In genomic region chr2:10384089-10384734, GRCh38 we compare ENCODE assay signal across 16 cellular contexts.
DNase-seq lines count a peak whose midpoint lies in the region; ATAC-seq and TF ChIP-seq lines count a peak whose summit lies in the region.
"Had no signal": no experiment of that assay in that cellular context is flagged by ENCODE, and none has a peak within 500 bp of the region (broad histone marks: within the 10 kb centered on the region; RNA-seq: fewer than 3 reads in every experiment).

No MANE protein-coding gene starts in this region.

- peaks cover 100% of the 10 kb centered on the region for H4K20me1 ChIP-seq in BLaER1

- peak overlapping the region in 3 of 7 donors; percentile 23 to 74 (median 73) for H3K4me3 Mint-ChIP-seq in CD8-positive, alpha-beta memory T cell
- no peak overlapping the region for H3K4me3 Mint-ChIP-seq in HFFc6
- H3K4me3 Mint-ChIP-seq: activated CD4-positive, alpha-beta T cell treated with anti-CD3 and anti-CD28 coated beads, Interleukin-2, amount 10 ng/mL, durations not matched to agents 24 days and 14 days; activated T-cell treated with anti-CD3 and anti-CD28 coated beads, Interleukin-2, amount 50 U/mL, for 72 hours had no signal

- POLR2A ChIA-PET in CD8-positive, alpha-beta memory T cell (lab: Charles Lee): no interaction called here

- H3K9me3 Mint-ChIP-seq in CD8-positive, alpha-beta memory T cell: no peaks in the 10 kb centered on the region
- H3K9me3 Mint-ChIP-seq in HFFc6: no peaks in the 10 kb centered on the region
- H3K9me3 Mint-ChIP-seq: activated CD4-positive, alpha-beta T cell treated with anti-CD3 and anti-CD28 coated beads, Interleukin-2, amount 10 ng/mL, durations not matched to agents 24 days and 14 days; activated T-cell treated with anti-CD3 and anti-CD28 coated beads, Interleukin-2, amount 50 U/mL, for 72 hours had no signal

- in situ Hi-C loops in GM13976 (cut with MboI; ENCODE audit: low sequenced_read_pairs, unreplicated experiment): no loop called here

- H3K4me1 ChIP-seq in BLaER1 (peaks cover 100% of the 10 kb centered on the region), lower lobe of right lung (peaks cover 100% of the 10 kb centered on the region)
- peaks cover 73% of the 10 kb centered on the region for H3K4me1 ChIP-seq in CD8-positive, alpha-beta memory T cell (ENCODE audit: insufficient read depth, low read length)
- H3K4me1 ChIP-seq: ascending aorta had no signal

- H3K27ac Mint-ChIP-seq in CD8-positive, alpha-beta memory T cell: peak overlapping the region; percentile 54 to 93 (median 77)
- H3K27ac Mint-ChIP-seq in HFFc6: no peak overlapping the region
- H3K27ac Mint-ChIP-seq: activated CD4-positive, alpha-beta T cell treated with anti-CD3 and anti-CD28 coated beads, Interleukin-2, amount 10 ng/mL, durations not matched to agents 24 days and 14 days; activated T-cell treated with anti-CD3 and anti-CD28 coated beads, Interleukin-2, amount 50 U/mL, for 72 hours had no signal

- TF ChIP-seq CTCF in lower lobe of right lung (IDR thresholded peaks at IDR 0.05) (no peak), GM13976 (IDR thresholded peaks at IDR 0.05; ENCODE audit: borderline replicate concordance, control extremely low read depth, extremely low read depth, insufficient read depth, missing control alignments) (no peak), HFFc6 (IDR thresholded peaks at IDR 0.05) (no peak)

- H3K4me1 Mint-ChIP-seq in CD8-positive, alpha-beta memory T cell: peaks cover 73 to 97% (median 77%) of the 10 kb centered on the region in 3 donors
- H3K4me1 Mint-ChIP-seq in HFFc6 (ENCODE audit: low read depth): peaks cover 53% of the 10 kb centered on the region

- no peaks in the 10 kb centered on the region for H3K27me3 Mint-ChIP-seq in CD8-positive, alpha-beta memory T cell
- H3K27me3 Mint-ChIP-seq in HFFc6 (ENCODE audit: insufficient read depth): no peaks in the 10 kb centered on the region; the same call in 1 of the 2 replicates
- H3K27me3 Mint-ChIP-seq: activated CD4-positive, alpha-beta T cell treated with anti-CD3 and anti-CD28 coated beads, Interleukin-2, amount 10 ng/mL, durations not matched to agents 24 days and 14 days had no signal

- H3K36me3 Mint-ChIP-seq in CD8-positive, alpha-beta memory T cell: peaks cover 0 to 4% (median 3%) of the 10 kb centered on the region in 3 donors
- no peaks in the 10 kb centered on the region for H3K36me3 Mint-ChIP-seq in HFFc6 (ENCODE audit: low read depth)

- 0 out of 2 replicates have a peak overlapping the region, but pooled peaks have one; percentile 2 for H3K27ac ChIP-seq in BLaER1
- H3K27ac ChIP-seq in CD8-positive, alpha-beta memory T cell (ENCODE audit: low read depth, low read length): no peak overlapping the region
- H3K27ac ChIP-seq in lower lobe of right lung: peak overlapping the region; percentile 61
- H3K27ac ChIP-seq: ascending aorta, suprapubic skin had no signal

- H3K4me2 ChIP-seq in BLaER1: peak overlapping the region; percentile 94

- no peak overlapping the region for H3K4me3 ChIP-seq in BLaER1
- no peak overlapping the region for H3K4me3 ChIP-seq in CD8-positive, alpha-beta memory T cell (ENCODE audit: low read length)
- H3K4me3 ChIP-seq in lower lobe of right lung: no peak overlapping the region
- H3K4me3 ChIP-seq: ascending aorta, Peyer's patch, suprapubic skin had no signal

- CTCF ChIA-PET in CD8-positive, alpha-beta memory T cell (lab: Charles Lee): interaction anchor here (1.1 kb wide), 1 partner anchor 82 kb away, joined by 4 read pairs; no protein-coding TSS in a partner anchor

- no peaks in the 10 kb centered on the region for H3K9me3 ChIP-seq in BLaER1
- H3K9me3 ChIP-seq in CD8-positive, alpha-beta memory T cell (ENCODE audit: low read length): no peaks in the 10 kb centered on the region
- no peaks in the 10 kb centered on the region for H3K9me3 ChIP-seq in lower lobe of right lung
- H3K9me3 ChIP-seq: ascending aorta, Peyer's patch, suprapubic skin had no signal

- H3K36me3 ChIP-seq in BLaER1 (0 out of 2 replicates have a peak, but pooled peaks cover 4% of the 10 kb centered on the region), lower lobe of right lung (no peaks in the 10 kb centered on the region)
- no peaks in the 10 kb centered on the region for H3K36me3 ChIP-seq in CD8-positive, alpha-beta memory T cell (ENCODE audit: insufficient read depth, low read length)
- H3K36me3 ChIP-seq: ascending aorta, Peyer's patch, suprapubic skin had no signal

- H3K9ac ChIP-seq in BLaER1: no peak overlapping the region

- no peak for ATAC-seq in lower lobe of right lung
- ATAC-seq: activated T-cell treated with anti-CD3 and anti-CD28 coated beads, Interleukin-2, amount 50 U/mL, for 72 hours; left cardiac atrium had no signal

- H3K27me3 ChIP-seq in BLaER1: no peaks in the 10 kb centered on the region
- no peaks in the 10 kb centered on the region for H3K27me3 ChIP-seq in CD8-positive, alpha-beta memory T cell (ENCODE audit: insufficient read depth, low read length, poor library complexity, severe bottlenecking)
- no peaks in the 10 kb centered on the region for H3K27me3 ChIP-seq in lower lobe of right lung (ENCODE audit: low read depth)
- H3K27me3 ChIP-seq: ascending aorta, Peyer's patch, suprapubic skin had no signal

- no peak for DNase-seq in CD8-positive, alpha-beta memory T cell
- DNase-seq in NCI-H82 (lab: John Stamatoyannopoulos, UW) (peak; percentile 89), lower lobe of right lung (no peak), DMS153 treated with DMSO at 0.1 percent for 48 hours (lab: John Stamatoyannopoulos, UW; ENCODE audit: unreplicated experiment) (no peak), GM13976 (ENCODE audit: low spot score) (no peak), HFFc6 (no peak)
- DNase-seq: activated CD4-positive, alpha-beta T cell treated with anti-CD3 and anti-CD28 coated beads, Interleukin-2, amount 10 ng/mL, durations not matched to agents 24 days and 14 days; activated T-cell treated with anti-CD3 and anti-CD28 coated beads, Interleukin-2, amount 50 U/mL, for 72 hours; GDM1; hippocampal formation; left cardiac atrium; NCI-H226; Peyer's patch had no signal

- intact Hi-C loops in lower lobe of right lung (cut with DNase I): no loop called here
